In the genomic region with DNA sequence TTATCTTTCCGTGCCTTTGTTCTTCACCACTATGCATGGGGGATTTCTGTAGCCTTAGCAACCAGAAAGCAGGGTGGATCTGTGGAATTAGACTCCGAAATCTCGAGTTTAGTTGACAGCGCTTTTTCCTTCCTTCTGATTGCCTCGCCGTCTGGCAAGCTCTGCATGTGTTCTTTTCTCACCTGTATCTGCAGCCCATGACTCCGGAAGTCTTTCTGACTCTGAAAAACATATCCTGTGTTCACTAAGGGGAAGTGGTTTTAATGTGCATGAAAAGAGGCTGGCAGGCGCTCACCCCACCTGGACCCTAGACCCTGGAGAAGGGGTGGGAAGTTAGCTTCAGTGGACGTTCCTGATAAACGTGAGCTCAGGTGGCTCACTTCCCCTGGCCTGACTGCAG, we compare ENCODE assay signal across 16 cellular contexts.
DNase-seq lines count a peak whose midpoint lies in the region; ATAC-seq and TF ChIP-seq lines count a peak whose summit lies in the region.
"Had no signal": no experiment of that assay in that cellular context is flagged by ENCODE, and none has a peak within 500 bp of the region (broad histone marks: within the 10 kb centered on the region; RNA-seq: fewer than 3 reads in every experiment).

No MANE protein-coding gene starts in this region.

- H3K36me3 Mint-ChIP-seq in activated CD8-positive, alpha-beta T cell treated with anti-CD3 and anti-CD28 coated beads, Interleukin-2, amount 10 ng/mL, durations not matched to agents 7 days and 5 days (ENCODE audit: low read depth), result peaks cover 52% of the 10 kb centered on the region
- peaks cover 0 to 5% of the 10 kb centered on the region in 2 donors for H3K36me3 Mint-ChIP-seq in CD14-positive monocyte

- TF ChIP-seq POLR2A in thyroid gland (IDR thresholded peaks at IDR 0.05), result no peak

- no peaks in the 10 kb centered on the region for H4K20me1 ChIP-seq in DOHH2 (ENCODE audit: control insufficient read depth, insufficient read depth, low read depth, low read length)

- peaks cover 86% of the 10 kb centered on the region for H3K79me2 ChIP-seq in DOHH2 (ENCODE audit: control insufficient read depth, low read length)

- H3K4me3 ChIP-seq in DOHH2 (ENCODE audit: low read length), result peak overlapping the region; percentile 24
- H3K4me3 ChIP-seq in thyroid gland (replicated peaks in 1 of 3), result no peak overlapping the region
- H3K4me3 ChIP-seq: breast epithelium had no signal

- H3K4me1 ChIP-seq in DOHH2 (ENCODE audit: control insufficient read depth, low read length), result peaks cover 51% of the 10 kb centered on the region
- peaks cover 0 to 4% of the 10 kb centered on the region in 2 donors for H3K4me1 ChIP-seq in thyroid gland
- H3K4me1 ChIP-seq: breast epithelium had no signal

- DNase-seq in CD1c-positive myeloid dendritic cell (ENCODE audit: extremely low spot score) (peak; percentile 1), islet precursor cell (peak; percentile 45), CD14-positive monocyte (ENCODE audit: low spot score) (no peak), thyroid gland (no peak), cerebellar cortex (ENCODE audit: low spot score) (no peak)
- DNase-seq in activated CD8-positive, alpha-beta T cell treated with anti-CD3 and anti-CD28 coated beads, Interleukin-2, amount 10 ng/mL, durations not matched to agents 7 days and 5 days, result peak; percentile 64
- DNase-seq: activated T-cell treated with anti-CD3 and anti-CD28 coated beads, Interleukin-2, amount 50 U/mL, for 4 hours; foreskin fibroblast; GF-D8; midbrain; NCI-H1105 treated with DMSO at 0.1 percent for 48 hours; NCI-H226 had no signal

- no peaks in the 10 kb centered on the region for H3K27me3 Mint-ChIP-seq in activated CD8-positive, alpha-beta T cell treated with anti-CD3 and anti-CD28 coated beads, Interleukin-2, amount 10 ng/mL, durations not matched to agents 7 days and 5 days (ENCODE audit: low read depth)
- H3K27me3 Mint-ChIP-seq in CD14-positive monocyte (ENCODE audit: low read depth in 3 of 3), result peaks cover 0 to 6% (median 0%) of the 10 kb centered on the region in 3 donors

- ATAC-seq in activated CD8-positive, alpha-beta T cell treated with anti-CD3 and anti-CD28 coated beads, Interleukin-2, amount 10 ng/mL, durations not matched to agents 7 days and 5 days, result peak; percentile 74
- no peak for ATAC-seq in GM19455 (IDR thresholded peaks at IDR 0.05; ENCODE audit: unreplicated experiment)
- ATAC-seq: HepG2 had no signal

- no peak for TF ChIP-seq CTCF in DOHH2 (IDR thresholded peaks at IDR 0.05; ENCODE audit: low read depth, low read length, poor library complexity, severe bottlenecking)
- no peak for TF ChIP-seq CTCF in CD14-positive monocyte (IDR thresholded peaks at IDR 0.05)
- no peak for TF ChIP-seq CTCF in thyroid gland (IDR thresholded peaks at IDR 0.05)

- H3K9me3 ChIP-seq in DOHH2 (ENCODE audit: control insufficient read depth, insufficient read depth, low read length) (no peaks in the 10 kb centered on the region; the same call in 1 of the 2 replicates), thyroid gland (no peaks in the 10 kb centered on the region)
- H3K9me3 ChIP-seq: breast epithelium had no signal

- H3K4me2 ChIP-seq in DOHH2 (ENCODE audit: low read length), result peak overlapping the region; percentile 50

- H3K9me2 ChIP-seq in DOHH2 (replicated peaks; ENCODE audit: control insufficient read depth, low read length), result no peaks in the 10 kb centered on the region

- H3K9me3 Mint-ChIP-seq in activated CD8-positive, alpha-beta T cell treated with anti-CD3 and anti-CD28 coated beads, Interleukin-2, amount 10 ng/mL, durations not matched to agents 7 days and 5 days (ENCODE audit: insufficient read depth), result peaks cover 28% of the 10 kb centered on the region
- peaks cover 0 to 7% (median 1%) of the 10 kb centered on the region in 7 donors for H3K9me3 Mint-ChIP-seq in CD14-positive monocyte

- H3K27ac ChIP-seq in DOHH2 (ENCODE audit: low read depth, low read length) (peak overlapping the region; percentile 79), thyroid gland (no peak overlapping the region)
- H3K27ac ChIP-seq: breast epithelium had no signal

- WGBS in thyroid gland, 2 donors, result 81% methylated on average over 10 of the region's 10 CpGs

- H3K4me1 Mint-ChIP-seq in activated CD8-positive, alpha-beta T cell treated with anti-CD3 and anti-CD28 coated beads, Interleukin-2, amount 10 ng/mL, durations not matched to agents 7 days and 5 days (ENCODE audit: low read depth), result peaks cover 72% of the 10 kb centered on the region
- peaks cover 44% of the 10 kb centered on the region for H3K4me1 Mint-ChIP-seq in CD14-positive monocyte

- peak overlapping the region; percentile 48 for H3K4me3 Mint-ChIP-seq in activated CD8-positive, alpha-beta T cell treated with anti-CD3 and anti-CD28 coated beads, Interleukin-2, amount 10 ng/mL, durations not matched to agents 7 days and 5 days
- H3K4me3 Mint-ChIP-seq in CD14-positive monocyte, result no peak overlapping the region
- H3K4me3 Mint-ChIP-seq: activated T-cell treated with anti-CD3 and anti-CD28 coated beads, Interleukin-2, amount 50 U/mL, for 4 hours had no signal

- no peaks in the 10 kb centered on the region for H3K27me3 ChIP-seq in DOHH2 (ENCODE audit: control insufficient read depth, low read length)
- H3K27me3 ChIP-seq in thyroid gland, result no peaks in the 10 kb centered on the region
- H3K27me3 ChIP-seq: breast epithelium had no signal

- peak overlapping the region; percentile 94 for H3K27ac Mint-ChIP-seq in activated CD8-positive, alpha-beta T cell treated with anti-CD3 and anti-CD28 coated beads, Interleukin-2, amount 10 ng/mL, durations not matched to agents 7 days and 5 days
- H3K27ac Mint-ChIP-seq in CD14-positive monocyte, result peak overlapping the region in 1 of 7 donors; percentile 46

- intact Hi-C loops in CD14-positive monocyte (cut with micrococcal nuclease) (no loop called here), thyroid gland (cut with DNase I) (no loop called here)

- CTCF ChIA-PET in activated CD8-positive, alpha-beta T cell treated with anti-CD3 and anti-CD28 coated beads, Interleukin-2, amount 10 ng/mL, durations not matched to agents 7 days and 5 days (lab: Charles Lee), result interaction anchor here (1.2 to 1.7 kb wide), 5 partner anchors 12 to 127 kb away, joined by 3 to 5 read pairs (median 3); no protein-coding TSS in a partner anchor

- POLR2A ChIA-PET in activated CD8-positive, alpha-beta T cell treated with anti-CD3 and anti-CD28 coated beads, Interleukin-2, amount 10 ng/mL, durations not matched to agents 7 days and 5 days (lab: Charles Lee), result interaction anchor here (0.8 to 1.3 kb wide), 5 partner anchors 10 to 60 kb away, joined by 3 to 6 read pairs (median 3); no protein-coding TSS in a partner anchor

- peaks cover 7% of the 10 kb centered on the region for H3F3A ChIP-seq in DOHH2 (ENCODE audit: control insufficient read depth, insufficient read depth)

- H3K36me3 ChIP-seq in DOHH2 (ENCODE audit: control insufficient read depth, low read length) (peaks cover 8% of the 10 kb centered on the region; the same call in 1 of the 2 replicates), thyroid gland (no peaks in the 10 kb centered on the region)
- H3K36me3 ChIP-seq: breast epithelium had no signal

Comparison
In these comparisons a context has a peak if more than half of its experiments do, and no peak if none do; other contexts are left out.
1. DNase-seq: peak in CD1c-positive myeloid dendritic cell (single experiment), activated CD8-positive, alpha-beta T cell treated with anti-CD3 and anti-CD28 coated beads, Interleukin-2, amount 10 ng/mL, durations not matched to agents 7 days and 5 days (single experiment) and islet precursor cell (single experiment); none in CD14-positive monocyte (single experiment), thyroid gland (0 of 2) and cerebellar cortex (single experiment).